1 cellular context compared by ENCODE assay signal in the genomic region with DNA sequence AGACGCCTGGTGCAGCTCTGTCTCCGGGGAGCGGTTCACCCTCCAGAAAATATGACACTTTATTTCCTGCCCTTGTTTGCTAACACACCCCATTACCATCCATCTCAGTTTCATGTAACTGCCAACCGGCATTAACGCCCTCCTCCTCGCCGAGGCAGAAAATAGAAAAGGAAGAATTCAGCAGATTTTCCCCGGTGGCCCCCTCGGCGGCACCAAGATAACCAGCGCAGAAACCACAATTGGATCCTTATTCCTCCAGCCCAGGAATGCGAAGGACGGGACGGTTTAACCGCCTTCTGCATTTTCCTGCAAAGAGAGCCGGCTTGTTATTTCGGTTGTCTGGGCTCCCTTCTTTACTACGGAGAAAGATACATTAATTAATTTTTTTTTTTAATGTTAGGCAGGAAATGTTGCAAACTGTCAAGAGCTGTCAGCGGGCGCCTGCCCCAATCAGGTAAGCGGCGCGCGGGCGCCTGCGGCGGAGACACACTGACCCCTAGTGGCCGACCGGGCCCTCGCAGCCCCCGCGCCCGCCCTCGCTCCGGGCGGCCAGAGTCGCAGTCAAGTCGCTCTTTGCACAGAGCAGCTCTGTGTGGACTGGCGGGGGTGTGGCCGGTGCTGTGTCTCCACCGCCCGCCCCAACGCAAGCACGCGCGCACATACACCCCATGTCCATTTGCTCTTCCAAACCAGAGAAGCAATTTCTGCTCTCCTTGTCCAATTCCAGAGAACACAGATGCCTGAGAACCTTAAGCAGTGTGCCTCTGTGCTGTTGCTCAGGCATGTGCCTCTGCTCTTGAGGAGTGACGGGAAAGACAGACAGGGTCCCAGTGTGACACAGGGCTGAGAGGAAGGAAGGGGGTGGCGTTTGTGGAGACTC.
TF ChIP-seq lines count a peak whose summit lies in the region.

No MANE protein-coding gene starts in this region.

TF ChIP-seq in K562, 482 proteins besides CTCF, POLR2A, EP300 and RAD21 (continued from another document):
- TF ChIP-seq YY1 (IDR thresholded peaks at IDR 0.05; ENCODE audit: borderline replicate concordance in 1 of 3, control insufficient read depth in 1 of 3, extremely low read depth in 1 of 3, insufficient read depth in 3 of 3, insufficient read length in 1 of 3, insufficient replicate concordance in 2 of 3, low read depth in 1 of 3, low read length in 2 of 3) (peak in 2 of 3 experiments; percentile 19 to 49), MEIS2 (IDR thresholded peaks at IDR 0.05; ENCODE audit: partially characterized antibody) (peak; percentile 71), KLF16 (IDR thresholded peaks at IDR 0.05) (no peak), DLX4 (CRISPR knock-in tag; IDR thresholded peaks at IDR 0.05) (no peak), GABPB1 (CRISPR knock-in tag; IDR thresholded peaks at IDR 0.05) (0 out of 2 replicates have a peak, but pooled peaks have one; percentile 17), ILF3 (IDR thresholded peaks at IDR 0.05; ENCODE audit: borderline replicate concordance) (no peak), SRSF9 (IDR thresholded peaks at IDR 0.05; ENCODE audit: borderline replicate concordance, low read depth, low read length) (no peak), BHLHE40 (IDR thresholded peaks at IDR 0.05; ENCODE audit: low read length) (peak; percentile 51; the same call in 1 of the 2 replicates), NFXL1 (CRISPR knock-in tag; IDR thresholded peaks at IDR 0.05) (no peak), IFI16 (CRISPR knock-in tag; IDR thresholded peaks at IDR 0.05) (no peak), MYC (IDR thresholded peaks at IDR 0.05; ENCODE audit: low read depth, low read length) (peak; percentile 47; the same call in 1 of the 2 replicates), MYC (CRISPR knock-in tag; IDR thresholded peaks at IDR 0.05; ENCODE audit: borderline replicate concordance, low read depth) (no peak), MTA3 (IDR thresholded peaks at IDR 0.05; ENCODE audit: borderline replicate concordance) (peak; percentile 18; the same call in 1 of the 2 replicates), HEY1 (CRISPR knock-in tag; IDR thresholded peaks at IDR 0.05; ENCODE audit: borderline replicate concordance) (no peak), ZNF778 (CRISPR knock-in tag; IDR thresholded peaks at IDR 0.05) (no peak)
TF ChIP-seq in K562: peak in this region for 40.
